ENCODE assay signal across 8 cellular contexts in genomic region chr16:15427648-15428239, GRCh38. TPM values are rescaled to one million over a fixed set of nuclear protein-coding genes. Genes with fewer than 3 reads are reported as not detected.
A peak's percentile ranks its signal among the peaks of the same experiment; 100 is the strongest.
DNase-seq lines count a peak whose midpoint lies in the region; ATAC-seq, FAIRE-seq and TF ChIP-seq lines count a peak whose summit lies in the region.

No MANE protein-coding gene starts in this region.

- TF ChIP-seq EP300 in neural cell (conservative IDR thresholded peaks at IDR 0.05; ENCODE audit: poor library complexity, severe bottlenecking) (no peak), stomach (IDR thresholded peaks at IDR 0.05) (no peak)

- H3K79me2 ChIP-seq in neural cell (replicated peaks; ENCODE audit: insufficient read depth, low read length), result no peaks in the 10 kb centered on the region

- H3K27ac ChIP-seq in A673 (ENCODE audit: low read depth, low read length, poor library complexity, severe bottlenecking) (no peak overlapping the region), neural cell (ENCODE audit: low read length) (no peak overlapping the region), stomach (peak overlapping the region in 3 of 5 donors; percentile 5 to 42 (median 30))

- no peaks in the 10 kb centered on the region for H3K27me3 ChIP-seq in A673 (replicated peaks; ENCODE audit: insufficient read depth, low read depth, low read length, poor library complexity)
- no peaks in the 10 kb centered on the region for H3K27me3 ChIP-seq in neural cell (ENCODE audit: insufficient read depth, low read depth, low read length)
- H3K27me3 ChIP-seq in stomach, result no peaks in the 10 kb centered on the region

- TF ChIP-seq POLR2A in erythroblast (IDR thresholded peaks at IDR 0.05; ENCODE audit: low read length), result no peak
- TF ChIP-seq POLR2A in stomach (IDR thresholded peaks at IDR 0.05), result no peak

- peak; percentile 87 for DNase-seq in A673 (ENCODE audit: low spot score)
- no peak for DNase-seq in GM18507 (ENCODE audit: extremely low spot score, insufficient read length, low read depth)
- peak; percentile 21 for DNase-seq in NOMO-1 treated with DMSO at 0.1 percent for 48 hours (lab: John Stamatoyannopoulos, UW; ENCODE audit: unreplicated experiment)
- DNase-seq in activated T-cell treated with anti-CD3 and anti-CD28 coated beads for 4 hours, result peak; percentile 49
- peak; percentile 76 to 86 for DNase-seq in erythroblast (lab: John Stamatoyannopoulos, UW)
- DNase-seq in stomach, result peak; percentile 62

- H3K9me2 ChIP-seq in neural cell (ENCODE audit: insufficient read depth, low read length), result no peaks in the 10 kb centered on the region

- ATAC-seq in GM21390 (IDR thresholded peaks at IDR 0.05; ENCODE audit: unreplicated experiment), result no peak

- H3K9ac ChIP-seq in neural cell (ENCODE audit: low read length), result no peak overlapping the region

- peak; percentile 23 for TF ChIP-seq RAD21 in neural cell (conservative IDR thresholded peaks at IDR 0.05)

- no peaks in the 10 kb centered on the region for H3K36me3 ChIP-seq in A673 (ENCODE audit: insufficient read depth, low read length, poor library complexity, severe bottlenecking)
- no peaks in the 10 kb centered on the region for H3K36me3 ChIP-seq in neural cell (ENCODE audit: insufficient read depth, low read length)
- no peaks in the 10 kb centered on the region for H3K36me3 ChIP-seq in stomach

- H3K4me3 ChIP-seq in A673 (ENCODE audit: low read depth, low read length, poor library complexity, severe bottlenecking), result no peak overlapping the region
- H3K4me3 ChIP-seq in neural cell (ENCODE audit: low read length), result no peak overlapping the region
- H3K4me3 ChIP-seq in stomach, result no peak overlapping the region

- BruUV-seq in A673 (replicated peaks; lab: Mats Ljungman, UMichigan), result no TSS peak

- TF ChIP-seq CTCF in A673 (conservative IDR thresholded peaks at IDR 0.05; ENCODE audit: low read depth, low read length) (peak; percentile 77), neural cell (IDR thresholded peaks at IDR 0.05; ENCODE audit: poor library complexity, severe bottlenecking) (peak; percentile 41), stomach (IDR thresholded peaks at IDR 0.05) (peak in 5 of 7 experiments; percentile 49 to 70 (median 63))

- CTCF ChIA-PET in A673 (lab: Charles Lee), result interaction anchor here (0.6 to 1.0 kb wide), 3 partner anchors 82 to 324 kb away, joined by 6 to 9 read pairs (median 9); no protein-coding TSS in a partner anchor

- intact Hi-C loops in A673 (cut with micrococcal nuclease; ENCODE audit: unreplicated experiment), result loop anchor here (2.0 kb wide), 2 partner anchors 123 to 277 kb away; no protein-coding TSS in a partner anchor
- intact Hi-C loops in stomach (cut with DNase I; ENCODE audit: low total_unique reads), result no loop called here

- POLR2A ChIA-PET in A673 (lab: Charles Lee; ENCODE audit: low non-redundant PET), result interaction anchor here (0.6 kb wide), 1 partner anchor 469 kb away, joined by 7 read pairs; no protein-coding TSS in a partner anchor

- no peak overlapping the region for H3K4me2 ChIP-seq in neural cell (ENCODE audit: low read length)

- H3K9me3 ChIP-seq in A673 (ENCODE audit: low read depth, low read length, poor library complexity, severe bottlenecking) (no peaks in the 10 kb centered on the region), neural cell (ENCODE audit: low read length) (no peaks in the 10 kb centered on the region), stomach (no peaks in the 10 kb centered on the region)

- no peaks in the 10 kb centered on the region for H3K4me1 ChIP-seq in A673 (ENCODE audit: insufficient read depth, low read length, poor library complexity, severe bottlenecking)
- H3K4me1 ChIP-seq in stomach, result peaks cover 6 to 14% (median 10%) of the 10 kb centered on the region in 4 donors

- 1 to 8% (median 4%) methylated on average over 6 to 8 of the region's 8 CpGs for WGBS in stomach, 5 donors

- peak; percentile 51 for FAIRE-seq in GM18507 (lab: Jason Lieb, UNC)

- no peaks in the 10 kb centered on the region for H3F3A ChIP-seq in neural cell (ENCODE audit: insufficient read depth, low read length, poor library complexity, severe bottlenecking)

- H2AFZ ChIP-seq in neural cell (ENCODE audit: low read depth, low read length), result no peak overlapping the region

- H4K20me1 ChIP-seq in neural cell (ENCODE audit: insufficient read depth), result no peaks in the 10 kb centered on the region

TF ChIP-seq in neural cell, 6 proteins besides CTCF, POLR2A, EP300 and RAD21:
- TF ChIP-seq TAF1 (IDR thresholded peaks at IDR 0.05; ENCODE audit: low read depth) (no peak), SMC3 (conservative IDR thresholded peaks at IDR 0.05; ENCODE audit: poor library complexity) (peak; percentile 46)

RNA-seq across cellular contexts. Expression of gene BMERB1, which starts 6.6 kb away (rescaled TPM):
- total RNA-seq in A673 (2021) (11.5 and 16.8 TPM in 2 replicates), stomach (10 to 100 TPM in 4 of 5 donors, 1 to 10 TPM in 1; 4.6 to 99.5 (median 22.6) TPM)
- polyA plus RNA-seq in neural cell (149 and 223 TPM in 2 replicates), stomach (10 to 100 TPM; 19.0 to 30.9 (median 29.5) TPM)
- polyA minus RNA-seq in neural cell, result 162 and 163 TPM in 2 replicates

RNA-seq across cellular contexts. Expression of gene MPV17L, which starts 32.2 kb away (rescaled TPM):
- total RNA-seq in A673 (2021) (6.3 TPM in 2 replicates), stomach (1 to 10 TPM in 4 of 5 donors, under 1 TPM in 1; 0.58 to 7.0 (median 4.6) TPM)
- polyA plus RNA-seq in neural cell (0.10 and 0.36 TPM in 2 replicates), stomach (1 to 10 TPM; 1.9 to 3.7 (median 3.1) TPM)
- polyA minus RNA-seq in neural cell, result 0.97 and 2.5 TPM in 2 replicates

RNA-seq across cellular contexts. Expression of gene NPIPA5, which starts 49.6 kb away (rescaled TPM):
- total RNA-seq in A673 (2021) (3.8 and 3.9 TPM in 2 replicates), stomach (10 to 100 TPM in 2 of 5 donors, 1 to 10 TPM in 1, under 1 TPM in 1, not detected in 1; 0.45 to 20.6 (median 10.0) TPM)
- polyA plus RNA-seq in neural cell (1.5 and 27.2 TPM in 2 replicates), stomach (10 to 100 TPM in 2 of 3 donors, 1 to 10 TPM in 1; 4.1 to 14.7 (median 13.1) TPM)
- polyA minus RNA-seq in neural cell, result not detected in 2 replicates

Comparison
In these comparisons a context has a peak if more than half of its experiments do, and no peak if none do; other contexts are left out.
1. H3K27ac ChIP-seq: peak in stomach (3 of 5); none in A673 (single experiment) and neural cell (single experiment).
2. Peak in every context shown above with its lines, with median percentiles within 50 percentile points of each other: CTCF ChIP-seq.